19 cellular contexts compared by ENCODE assay signal in the genomic region with DNA sequence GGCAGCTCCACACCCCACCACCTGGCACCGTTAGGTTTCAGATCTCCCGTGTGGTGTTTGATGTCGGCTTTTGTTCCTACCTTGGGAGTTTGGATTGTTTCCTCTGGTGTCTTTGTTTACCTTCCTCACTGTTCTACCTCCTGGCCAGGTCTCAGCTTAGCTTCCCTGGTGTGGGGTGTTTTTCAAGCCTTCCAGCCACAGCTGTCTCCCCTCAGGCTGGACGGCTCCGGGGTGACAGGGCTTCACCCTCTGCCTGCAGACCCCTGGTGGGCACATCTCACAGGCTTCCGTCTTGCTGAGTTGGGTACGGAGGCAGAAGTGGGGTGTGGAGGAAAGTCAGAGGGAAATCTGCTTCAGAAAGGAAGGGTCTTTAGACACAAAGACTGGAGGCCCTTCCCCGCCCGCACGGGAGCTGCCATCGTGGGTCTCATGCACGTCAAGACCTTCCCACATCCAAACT. TPM values are rescaled to one million over a fixed set of nuclear protein-coding genes. Genes with fewer than 3 reads are reported as not detected.
A peak's percentile ranks its signal among the peaks of the same experiment; 100 is the strongest.
DNase-seq lines count a peak whose midpoint lies in the region; ATAC-seq and TF ChIP-seq lines count a peak whose summit lies in the region.
"Had no signal": no experiment of that assay in that cellular context is flagged by ENCODE, and none has a peak within 500 bp of the region (broad histone marks: within the 10 kb centered on the region; RNA-seq: fewer than 3 reads in every experiment).

No MANE protein-coding gene starts in this region.

- no peak overlapping the region for H3K4me3 ChIP-seq in spleen
- H3K4me3 ChIP-seq in naive thymus-derived CD4-positive, alpha-beta T cell (ENCODE audit: low read length) = no peak overlapping the region
- H3K4me3 ChIP-seq in GM23248 = no peak overlapping the region
- H3K4me3 ChIP-seq: A549, tibial artery had no signal

- TF ChIP-seq CTCF in WTC11 (IDR thresholded peaks at IDR 0.05) = no peak
- no peak for TF ChIP-seq CTCF in spleen (IDR thresholded peaks at IDR 0.05 in 8 of 11, conservative IDR thresholded peaks at IDR 0.05 in 3 of 11)

- WGBS in spleen, 5 donors = 82 to 93% (median 92%) methylated on average over 12 of the region's 12 CpGs
- WGBS in GM23248 (ENCODE audit: low coverage in 1 of 2, low lambda C conversion rate in 2 of 2, missing lambda C conversion rate in 2 of 2), 2 experiments = 73 to 76% methylated on average over 12 of the region's 12 CpGs

- intact Hi-C loops in spleen (cut with DNase I; ENCODE audit: low total_unique reads) = no loop called here
- intact Hi-C loops in naive thymus-derived CD4-positive, alpha-beta T cell (cut with micrococcal nuclease) = no loop called here

- H3K9ac ChIP-seq in GM23248 = no peak overlapping the region

- H3K27me3 ChIP-seq in spleen (replicated peaks in 1 of 7) (peaks cover 0 to 4% (median 0%) of the 10 kb centered on the region in 7 donors), GM23248 (replicated peaks; ENCODE audit: insufficient read depth) (no peaks in the 10 kb centered on the region)
- H3K27me3 ChIP-seq in naive thymus-derived CD4-positive, alpha-beta T cell (ENCODE audit: control insufficient read depth in 2 of 2, insufficient read depth in 2 of 2, low read length in 2 of 2) = no peaks in the 10 kb centered on the region
- H3K27me3 ChIP-seq: tibial artery had no signal

- POLR2A ChIA-PET in WTC11 (lab: Charles Lee) = interaction anchor here (1.0 kb wide), 1 partner anchor 346 kb away, joined by 3 read pairs; a partner anchor contains a TSS
- POLR2A ChIA-PET in naive thymus-derived CD4-positive, alpha-beta T cell (lab: Charles Lee) = no interaction called here

- H3K4me1 ChIP-seq in spleen (peaks cover 0 to 35% (median 16%) of the 10 kb centered on the region in 6 donors), GM23248 (ENCODE audit: insufficient read depth) (no peaks in the 10 kb centered on the region)
- H3K4me1 ChIP-seq in naive thymus-derived CD4-positive, alpha-beta T cell (ENCODE audit: control insufficient read depth in 2 of 2, insufficient read depth in 2 of 2, low read length in 2 of 2) = no peaks in the 10 kb centered on the region
- H3K4me1 ChIP-seq: A549, tibial artery had no signal

- no peaks in the 10 kb centered on the region for H3F3A ChIP-seq in GM23248 (ENCODE audit: insufficient read depth)

- CTCF ChIA-PET in WTC11 (lab: Charles Lee) = interaction anchor here (1.8 to 7.8 kb wide), 2 partner anchors 9 to 99 kb away, joined by 7 to 66 read pairs; no protein-coding TSS in a partner anchor
- CTCF ChIA-PET in naive thymus-derived CD4-positive, alpha-beta T cell (lab: Charles Lee) = no interaction called here

- H3K9me3 Mint-ChIP-seq in WTC11 = no peaks in the 10 kb centered on the region
- no peaks in the 10 kb centered on the region for H3K9me3 Mint-ChIP-seq in naive thymus-derived CD4-positive, alpha-beta T cell
- H3K9me3 Mint-ChIP-seq: activated CD4-positive, alpha-beta memory T cell treated with anti-CD3 and anti-CD28 coated beads, Interleukin-2, amount 10 ng/mL, durations not matched to agents 7 days and 5 days; activated T-helper 2 cell treated with anti-CD3 and anti-CD28 coated beads, Interferon-gamma antibody, Interleukin-2, Interleukin-4, amounts not matched to agents 10 μg/mL and 5 μg/mL and 100 μg/mL, durations not matched to agents 14 hours and 24 hours and 36 hours had no signal

- no peak for ATAC-seq in WTC11
- ATAC-seq in left lobe of liver = no peak
- no peak for ATAC-seq in naive thymus-derived CD4-positive, alpha-beta T cell
- ATAC-seq: A549 had no signal

- peak; percentile 28 for DNase-seq in NCI-H2171 treated with DMSO at 0.1 percent for 48 hours (lab: John Stamatoyannopoulos, UW)
- no peak for DNase-seq in NCI-H2171 (lab: John Stamatoyannopoulos, UW)
- no peak for DNase-seq in WTC11 (ENCODE audit: low spot score)
- DNase-seq in left lobe of liver (ENCODE audit: low spot score) = peak; percentile 37
- peak; percentile 67 for DNase-seq in spleen
- DNase-seq in naive thymus-derived CD4-positive, alpha-beta T cell = no peak
- no peak for DNase-seq in kidney glomerular epithelial cell (lab: John Stamatoyannopoulos, UW)
- no peak for DNase-seq in GM23248
- DNase-seq: activated CD4-positive, alpha-beta memory T cell treated with anti-CD3 and anti-CD28 coated beads, Interleukin-2, amount 10 ng/mL, durations not matched to agents 7 days and 5 days; NCI-H1092; NCI-H226; small intestine; stimulated activated CD4-positive, alpha-beta T cell treated with anti-CD3 and anti-CD28 coated beads, Interleukin-4, amount 100 ng/mL, for 4 hours; T-helper 1 cell; tibial artery had no signal

- H3K79me2 ChIP-seq in GM23248 (ENCODE audit: insufficient read depth) = no peaks in the 10 kb centered on the region

- H3K36me3 ChIP-seq in spleen = peaks cover 0 to 29% (median 2%) of the 10 kb centered on the region in 6 donors
- H3K36me3 ChIP-seq in naive thymus-derived CD4-positive, alpha-beta T cell (ENCODE audit: control insufficient read depth in 2 of 3, insufficient read depth in 3 of 3, low read length in 3 of 3) = no peaks in the 10 kb centered on the region
- no peaks in the 10 kb centered on the region for H3K36me3 ChIP-seq in GM23248 (ENCODE audit: low read depth)

- no peak overlapping the region for H2AFZ ChIP-seq in GM23248

- H4K20me1 ChIP-seq in GM23248 (ENCODE audit: insufficient read depth) = no peaks in the 10 kb centered on the region

- H3K4me3 Mint-ChIP-seq in WTC11 = no peak overlapping the region
- no peak overlapping the region for H3K4me3 Mint-ChIP-seq in naive thymus-derived CD4-positive, alpha-beta T cell
- H3K4me3 Mint-ChIP-seq: activated CD4-positive, alpha-beta memory T cell treated with anti-CD3 and anti-CD28 coated beads, Interleukin-2, amount 10 ng/mL, durations not matched to agents 7 days and 5 days had no signal

- TF ChIP-seq POLR2A in spleen (IDR thresholded peaks at IDR 0.05) = no peak

- no peaks in the 10 kb centered on the region for H3K27me3 Mint-ChIP-seq in WTC11 (ENCODE audit: low read depth)
- H3K27me3 Mint-ChIP-seq in naive thymus-derived CD4-positive, alpha-beta T cell = peaks cover 0 to 5% (median 0%) of the 10 kb centered on the region in 5 donors

- H3K9me3 ChIP-seq in spleen (no peaks in the 10 kb centered on the region), GM23248 (ENCODE audit: low read depth) (no peaks in the 10 kb centered on the region)
- no peaks in the 10 kb centered on the region for H3K9me3 ChIP-seq in naive thymus-derived CD4-positive, alpha-beta T cell (ENCODE audit: control insufficient read depth in 2 of 3, low read length in 3 of 3)
- H3K9me3 ChIP-seq: A549, tibial artery had no signal

- H3K4me2 ChIP-seq in GM23248 (ENCODE audit: unreplicated experiment) = no peak overlapping the region
- H3K4me2 ChIP-seq: A549 had no signal

- in situ Hi-C loops in GM23248 (cut with MboI) = loop anchor here (25.0 kb wide), 1 partner anchor 284 kb away; no protein-coding TSS in a partner anchor

- no peak overlapping the region; the same call in 1 of the 2 replicates for H3K27ac Mint-ChIP-seq in WTC11
- no peak overlapping the region for H3K27ac Mint-ChIP-seq in naive thymus-derived CD4-positive, alpha-beta T cell
- H3K27ac Mint-ChIP-seq: activated CD4-positive, alpha-beta memory T cell treated with anti-CD3 and anti-CD28 coated beads, Interleukin-2, amount 10 ng/mL, durations not matched to agents 7 days and 5 days; activated T-helper 2 cell treated with anti-CD3 and anti-CD28 coated beads, Interferon-gamma antibody, Interleukin-2, Interleukin-4, amounts not matched to agents 10 μg/mL and 5 μg/mL and 100 μg/mL, durations not matched to agents 14 hours and 24 hours and 36 hours had no signal

- H3K27ac ChIP-seq in spleen (peak overlapping the region in 5 of 8 donors; percentile 45 to 72 (median 61)), GM23248 (no peak overlapping the region)
- H3K27ac ChIP-seq in naive thymus-derived CD4-positive, alpha-beta T cell (ENCODE audit: low read depth, low read length) = no peak overlapping the region
- H3K27ac ChIP-seq: A549, C4-2B, tibial artery had no signal

- H3K4me1 Mint-ChIP-seq in WTC11 = peaks cover 25% of the 10 kb centered on the region
- H3K4me1 Mint-ChIP-seq in naive thymus-derived CD4-positive, alpha-beta T cell = no peaks in the 10 kb centered on the region
- H3K4me1 Mint-ChIP-seq: activated CD4-positive, alpha-beta memory T cell treated with anti-CD3 and anti-CD28 coated beads, Interleukin-2, amount 10 ng/mL, durations not matched to agents 7 days and 5 days had no signal

- no peaks in the 10 kb centered on the region for H3K9me2 ChIP-seq in GM23248 (ENCODE audit: insufficient read depth)

- H3K36me3 Mint-ChIP-seq in WTC11 = no peaks in the 10 kb centered on the region
- no peaks in the 10 kb centered on the region for H3K36me3 Mint-ChIP-seq in naive thymus-derived CD4-positive, alpha-beta T cell

TF ChIP-seq in WTC11, 78 proteins besides CTCF, POLR2A, EP300 and RAD21:
- TF ChIP-seq, protein P1, sequence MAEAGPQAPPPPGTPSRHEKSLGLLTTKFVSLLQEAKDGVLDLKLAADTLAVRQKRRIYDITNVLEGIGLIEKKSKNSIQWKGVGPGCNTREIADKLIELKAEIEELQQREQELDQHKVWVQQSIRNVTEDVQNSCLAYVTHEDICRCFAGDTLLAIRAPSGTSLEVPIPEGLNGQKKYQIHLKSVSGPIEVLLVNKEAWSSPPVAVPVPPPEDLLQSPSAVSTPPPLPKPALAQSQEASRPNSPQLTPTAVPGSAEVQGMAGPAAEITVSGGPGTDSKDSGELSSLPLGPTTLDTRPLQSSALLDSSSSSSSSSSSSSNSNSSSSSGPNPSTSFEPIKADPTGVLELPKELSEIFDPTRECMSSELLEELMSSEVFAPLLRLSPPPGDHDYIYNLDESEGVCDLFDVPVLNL (CRISPR knock-in tag; IDR thresholded peaks at IDR 0.05; ENCODE audit: borderline replicate concordance, low read depth) = no peak
- TF ChIP-seq ZNF423 (CRISPR knock-in tag; IDR thresholded peaks at IDR 0.05) = peak; percentile 88

RNA-seq across cellular contexts. Expression of a gene that starts 59.6 kb away (rescaled TPM):
- total RNA-seq in WTC11 (2021) (6.0 to 8.6 TPM (median 6.1 TPM) in 3 replicates), left lobe of liver (1.3 TPM), spleen (10 to 100 TPM; 38.0 to 90.3 (median 62.0) TPM)
- polyA plus RNA-seq in spleen (10 to 100 TPM; 18.5 to 62.6 (median 60.4) TPM), GM23248 (2016; fragmentation: Nextera tagmentation; extraction: Ambion mirVana) (not detected in 2 replicates)
- total RNA-seq in naive thymus-derived CD4-positive, alpha-beta T cell = 1 to 10 TPM in 2 of 5 experiments, not detected in 3; 1.2 to 2.0 TPM
- not detected for polyA plus RNA-seq in naive thymus-derived CD4-positive, alpha-beta T cell
- total RNA-seq in GM23248 (2014; rRNA removed; shearing (Covaris generic)) = not detected in 2 replicates
- polyA plus RNA-seq: keratinocyte had no signal

Comparison
In these comparisons a context has a peak if more than half of its experiments do, and no peak if none do; other contexts are left out.
1. DNase-seq: peak in NCI-H2171 treated with DMSO at 0.1 percent for 48 hours (single experiment), left lobe of liver (single experiment) and spleen (single experiment); none in NCI-H2171 (single experiment), WTC11 (single experiment), naive thymus-derived CD4-positive, alpha-beta T cell (0 of 9), kidney glomerular epithelial cell (single experiment) and GM23248 (single experiment).
2. H3K27ac ChIP-seq: peak in spleen (5 of 8); none in naive thymus-derived CD4-positive, alpha-beta T cell (single experiment) and GM23248 (single experiment).